ENCODE assay signal across 18 cellular contexts in the genomic region with DNA sequence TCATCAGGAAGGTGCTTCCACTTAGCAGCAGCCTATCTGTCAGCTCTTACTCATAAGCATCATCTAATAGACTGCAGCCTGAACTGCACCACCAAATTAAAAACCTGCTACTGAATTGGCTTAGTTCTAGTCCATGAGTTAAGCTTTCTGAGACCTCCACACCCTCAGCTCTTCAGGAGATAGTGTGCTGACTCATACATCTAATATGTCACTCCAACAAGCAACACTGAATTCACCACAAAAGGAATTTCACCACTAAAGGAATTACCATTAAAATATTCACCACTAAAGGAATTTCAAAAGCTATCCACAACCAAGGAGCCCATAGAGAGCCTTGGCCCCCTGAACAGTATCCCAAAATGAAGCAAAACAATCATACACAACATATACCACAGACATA.
DNase-seq lines count a peak whose midpoint lies in the region; ATAC-seq, FAIRE-seq and TF ChIP-seq lines count a peak whose summit lies in the region.
"Had no signal": no experiment of that assay in that cellular context is flagged by ENCODE, and none has a peak within 500 bp of the region (broad histone marks: within the 10 kb centered on the region; RNA-seq: fewer than 3 reads in every experiment).

No MANE protein-coding gene starts in this region.

- peak overlapping the region; percentile 0; the same call in 1 of the 2 replicates for H3K4me3 ChIP-seq in HUES48 (ENCODE audit: low read depth, low read length)
- no peak overlapping the region for H3K4me3 ChIP-seq in adipocyte (ENCODE audit: low read length)
- no peak overlapping the region for H3K4me3 ChIP-seq in dorsolateral prefrontal cortex
- H3K4me3 ChIP-seq: thyroid gland had no signal

- FAIRE-seq in urothelium cell line (lab: Jason Lieb, UNC): no peak

- H3K4me1 ChIP-seq in HUES48 (ENCODE audit: control insufficient read depth, insufficient read depth, low read length) (peaks cover 30% of the 10 kb centered on the region), adipocyte (ENCODE audit: control insufficient read depth, insufficient read depth, low read length) (no peaks in the 10 kb centered on the region)
- H3K4me1 ChIP-seq: thyroid gland had no signal

- no peaks in the 10 kb centered on the region for H3K27me3 ChIP-seq in HUES48 (ENCODE audit: control insufficient read depth, insufficient read depth, low read length)
- no peaks in the 10 kb centered on the region for H3K27me3 ChIP-seq in adipocyte (replicated peaks; ENCODE audit: control insufficient read depth, insufficient read depth, low read length)
- H3K27me3 ChIP-seq in dorsolateral prefrontal cortex: no peaks in the 10 kb centered on the region
- H3K27me3 ChIP-seq: thyroid gland had no signal

- intact Hi-C loops in dorsolateral prefrontal cortex (cut with DNase I): no loop called here

- peak overlapping the region; percentile 74 for H3K27ac ChIP-seq in HUES48 (ENCODE audit: low read depth, low read length)
- no peak overlapping the region for H3K27ac ChIP-seq in dorsolateral prefrontal cortex
- H3K27ac ChIP-seq: C4-2B, thyroid gland, VCaP had no signal

- ATAC-seq in HG02970 (IDR thresholded peaks at IDR 0.05; ENCODE audit: low FRiP score, unreplicated experiment): no peak
- ATAC-seq: naive thymus-derived CD8-positive, alpha-beta T cell had no signal

- peaks cover 20% of the 10 kb centered on the region for H3K9me3 ChIP-seq in HUES48 (ENCODE audit: control insufficient read depth, insufficient read depth, low read length)
- peaks cover 14% of the 10 kb centered on the region for H3K9me3 ChIP-seq in adipocyte (ENCODE audit: control insufficient read depth, low read length)
- H3K9me3 ChIP-seq: thyroid gland had no signal

- DNase-seq in adipocyte (ENCODE audit: low read depth): peak; percentile 11
- peak; percentile 1 for DNase-seq in foreskin melanocyte
- DNase-seq in urothelium cell line (ENCODE audit: low spot score): peak; percentile 73
- no peak for DNase-seq in dorsolateral prefrontal cortex
- DNase-seq in GM10266 (ENCODE audit: extremely low spot score): no peak
- DNase-seq: activated gamma-delta T cell; effector memory CD4-positive, alpha-beta T cell; glutamatergic neuron; IMR-90; naive thymus-derived CD8-positive, alpha-beta T cell; NCI-H1092; SIG-M5; stimulated activated CD4-positive, alpha-beta T cell treated with anti-CD3 and anti-CD28 coated beads, Interleukin-1b, Interleukin-23, amount 100 ng/mL, for 48 hours; thyroid gland had no signal

- H3K36me3 ChIP-seq in HUES48 (ENCODE audit: control insufficient read depth, insufficient read depth, low read length) (no peaks in the 10 kb centered on the region; the same call in 1 of the 2 replicates), adipocyte (ENCODE audit: control insufficient read depth, insufficient read depth, low read length, severe bottlenecking) (no peaks in the 10 kb centered on the region)
- H3K36me3 ChIP-seq: thyroid gland had no signal

- H3K9ac ChIP-seq in HUES48 (ENCODE audit: low read depth, low read length) (no peak overlapping the region), adipocyte (ENCODE audit: low read length) (no peak overlapping the region)

- TF ChIP-seq CTCF in dorsolateral prefrontal cortex (IDR thresholded peaks at IDR 0.05 in 54 of 56, conservative IDR thresholded peaks at IDR 0.05 in 2 of 56; ENCODE audit: low read depth in 1 of 56, partially characterized antibody in 56 of 56) (no peak), GM10266 (IDR thresholded peaks at IDR 0.05; ENCODE audit: control insufficient read depth, insufficient read depth, low read depth, missing control alignments) (no peak)

Comparison
In these comparisons a context has a peak if more than half of its experiments do, and no peak if none do; other contexts are left out.
1. DNase-seq: peak in adipocyte (single experiment), foreskin melanocyte (single experiment) and urothelium cell line (single experiment); none in dorsolateral prefrontal cortex (0 of 10) and GM10266 (single experiment).